ENCODE assay signal across 8 cellular contexts in the genomic region with DNA sequence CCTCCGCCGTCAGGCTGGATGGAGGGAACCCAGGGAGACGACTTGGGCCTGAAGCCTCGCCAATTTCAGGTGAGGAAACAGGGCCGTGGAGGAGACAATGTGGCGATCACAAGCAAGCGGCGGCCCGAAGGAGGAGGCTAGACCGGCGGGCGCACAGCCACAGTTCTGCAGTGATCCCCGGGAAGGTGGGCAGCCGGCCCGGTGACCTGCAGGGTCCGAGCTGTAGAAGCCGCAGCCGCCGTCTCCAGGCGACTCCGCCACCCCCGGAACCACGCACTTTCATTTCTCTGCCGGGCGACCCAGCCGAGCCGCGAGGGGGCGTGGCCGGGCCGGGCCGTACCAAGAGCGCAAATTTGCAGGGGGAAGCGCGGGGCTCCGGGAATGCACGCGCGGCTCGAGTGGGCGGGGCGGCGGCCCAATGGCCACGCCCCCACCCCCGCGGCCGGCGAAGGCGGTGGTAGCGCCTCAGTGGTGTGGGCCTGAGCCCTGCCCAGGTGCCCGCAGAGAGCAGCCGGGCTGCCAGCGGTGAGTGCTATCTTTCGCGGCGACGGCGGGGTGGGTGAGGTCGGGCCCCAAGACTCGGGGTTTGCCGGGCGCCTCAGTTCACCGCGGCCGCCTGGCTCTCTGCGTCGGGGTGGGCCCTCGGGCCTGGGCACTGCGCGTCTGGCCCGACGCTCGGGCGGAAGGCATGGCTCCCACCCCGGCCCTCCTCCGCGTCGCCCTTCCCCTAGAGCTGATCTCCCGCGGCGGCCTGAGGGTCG. TPM values are rescaled to one million over a fixed set of nuclear protein-coding genes. Genes with fewer than 3 reads are reported as not detected.
DNase-seq lines count a peak whose midpoint lies in the region; TF ChIP-seq lines count a peak whose summit lies in the region.

A gene (plus strand): TSS at position 501 of the 761 bp plus-strand sequence. CDS start 38,847 bp downstream, outside the sequence.

- H2AK5ac ChIP-seq in mesenchymal stem cell (ENCODE audit: low read length, severe bottlenecking): peak within 1 kb of the TSS; percentile 36

- H4K8ac ChIP-seq in mesenchymal stem cell (ENCODE audit: low read length): peak within 1 kb of the TSS; percentile 99

- H2BK12ac ChIP-seq in mesenchymal stem cell (ENCODE audit: low read length in 2 of 2): peak within 1 kb of the TSS; percentile 54 to 76

- TF ChIP-seq CTCF in GM20000 (IDR thresholded peaks at IDR 0.05; ENCODE audit: extremely low read depth, missing control alignments): no peak

- H3K4me1 ChIP-seq in effector memory CD4-positive, alpha-beta T cell (ENCODE audit: control insufficient read depth, insufficient read depth, low read length, poor library complexity, severe bottlenecking): peaks cover 17% of the 10 kb centered on the region
- H3K4me1 ChIP-seq in mesenchymal stem cell (ENCODE audit: control insufficient read depth, insufficient read depth, low read depth, low read length): peaks cover 9% of the 10 kb centered on the region

- peak within 1 kb of the TSS; percentile 100 for H3K4me2 ChIP-seq in mesenchymal stem cell (ENCODE audit: low read length, poor library complexity, severe bottlenecking)

- no peak within 1 kb of the TSS for H2BK5ac ChIP-seq in mesenchymal stem cell (ENCODE audit: low read depth, low read length, poor library complexity, severe bottlenecking)

- H3K4ac ChIP-seq in mesenchymal stem cell (ENCODE audit: low read depth in 1 of 2, low read length in 2 of 2): peak within 1 kb of the TSS; percentile 93 to 98

- H3K4me3 ChIP-seq in effector memory CD4-positive, alpha-beta T cell (ENCODE audit: insufficient read depth, low read depth, low read length, poor library complexity, severe bottlenecking): peak within 1 kb of the TSS; percentile 92
- peak within 1 kb of the TSS; percentile 94 to 99 for H3K4me3 ChIP-seq in mesenchymal stem cell (ENCODE audit: insufficient read depth in 1 of 2, low read depth in 1 of 2, low read length in 2 of 2)

- peak within 1 kb of the TSS in 1 of 2 experiments; percentile 100 for H3K23ac ChIP-seq in mesenchymal stem cell (ENCODE audit: low read length in 2 of 2)

- H3K36me3 ChIP-seq in effector memory CD4-positive, alpha-beta T cell (ENCODE audit: control insufficient read depth, insufficient read depth, low read length): no peaks in the 10 kb centered on the region
- H3K36me3 ChIP-seq in mesenchymal stem cell (ENCODE audit: control insufficient read depth in 1 of 2, insufficient read depth in 2 of 2, low read depth in 1 of 2, low read length in 2 of 2): peaks cover 4 to 6% of the 10 kb centered on the region in 2 experiments

- peak within 1 kb of the TSS; percentile 85 for H2AFZ ChIP-seq in mesenchymal stem cell (ENCODE audit: low read depth, low read length)

- H3K27ac ChIP-seq in effector memory CD4-positive, alpha-beta T cell (ENCODE audit: insufficient read depth, low read length, poor library complexity, severe bottlenecking): peak within 1 kb of the TSS; percentile 93
- H3K27ac ChIP-seq in mesenchymal stem cell (ENCODE audit: low read length, poor library complexity, severe bottlenecking): peak within 1 kb of the TSS; percentile 65

- peak within 1 kb of the TSS; percentile 98 for H3K18ac ChIP-seq in mesenchymal stem cell (ENCODE audit: low read depth in 1 of 2, low read length in 2 of 2)

- peak within 1 kb of the TSS; percentile 95 for H4K91ac ChIP-seq in mesenchymal stem cell (ENCODE audit: low read length)

- peak within 1 kb of the TSS; percentile 64 for H2BK120ac ChIP-seq in mesenchymal stem cell (ENCODE audit: low read depth, low read length)

- WGBS in mesenchymal stem cell: under 1% methylated on average over 68 of the region's 82 CpGs

- H3K14ac ChIP-seq in mesenchymal stem cell (ENCODE audit: low read length in 2 of 2): peak within 1 kb of the TSS in 1 of 2 experiments; percentile 99

- H2BK15ac ChIP-seq in mesenchymal stem cell (ENCODE audit: low read depth, poor library complexity, severe bottlenecking): peak within 1 kb of the TSS; percentile 86

- H3K9me3 ChIP-seq in effector memory CD4-positive, alpha-beta T cell (ENCODE audit: control insufficient read depth, low read length): no peaks in the 10 kb centered on the region
- H3K9me3 ChIP-seq in mesenchymal stem cell (ENCODE audit: control insufficient read depth, low read length): no peaks in the 10 kb centered on the region

- DNase-seq in COLO668 (lab: John Stamatoyannopoulos, UW; ENCODE audit: unreplicated experiment): peak; percentile 94
- DNase-seq in GM20000 (ENCODE audit: low spot score): peak; percentile 98
- peak; percentile 96 for DNase-seq in HT-29 (ENCODE audit: low spot score)
- DNase-seq in NK-92 treated with Interleukin-12 subunit alpha and Interleukin-12 subunit beta, amount 100 ng/mL, for 24 hours (lab: John Stamatoyannopoulos, UW): peak; percentile 93
- DNase-seq in activated CD8-positive, alpha-beta memory T cell treated with anti-CD3 and anti-CD28 coated beads for 4 hours (ENCODE audit: low read depth in 2 of 2): peak; percentile 91 to 95
- DNase-seq in effector memory CD4-positive, alpha-beta T cell: peak; percentile 94 to 96 (median 95)
- DNase-seq in mesenchymal stem cell: peak; percentile 91
- peak; percentile 80 for DNase-seq in stimulated activated CD8-positive, alpha-beta memory T cell treated with anti-CD3 and anti-CD28 coated beads, Interleukin-12 subunit alpha, Interleukin-12 subunit beta, amount 100 ng/mL, for 24 hours (ENCODE audit: extremely low read depth)

- no peaks in the 10 kb centered on the region for H3K27me3 ChIP-seq in effector memory CD4-positive, alpha-beta T cell (replicated peaks; ENCODE audit: control insufficient read depth, insufficient read depth, low read length, poor library complexity, severe bottlenecking)
- no peaks in the 10 kb centered on the region for H3K27me3 ChIP-seq in mesenchymal stem cell (ENCODE audit: control insufficient read depth in 1 of 2, insufficient read depth in 1 of 2, low read length in 2 of 2)

- peak within 1 kb of the TSS; percentile 97 for H3K9ac ChIP-seq in mesenchymal stem cell (ENCODE audit: low read length)

- H3K79me1 ChIP-seq in mesenchymal stem cell (replicated peaks; ENCODE audit: low read length, poor library complexity, severe bottlenecking): peaks cover 28% of the 10 kb centered on the region

RNA-seq across cellular contexts. Expression of the gene that starts here (rescaled TPM):
- 222 and 263 TPM in 2 replicates for total RNA-seq in HT-29 (2014; rRNA removed; shearing (Covaris generic))
- polyA plus RNA-seq in mesenchymal stem cell (2013, experiment 1 of 2): 76.9 TPM
- polyA plus RNA-seq in mesenchymal stem cell (2013, experiment 2 of 2): 80.1 TPM

Comparison
In these comparisons a context has a peak if more than half of its experiments do, and no peak if none do; other contexts are left out.
1. Peak in every context shown above with its lines: DNase-seq, H3K4me3 ChIP-seq and H3K27ac ChIP-seq.